Comparison of ENCODE assay signal across 1 cellular context in the genomic region with DNA sequence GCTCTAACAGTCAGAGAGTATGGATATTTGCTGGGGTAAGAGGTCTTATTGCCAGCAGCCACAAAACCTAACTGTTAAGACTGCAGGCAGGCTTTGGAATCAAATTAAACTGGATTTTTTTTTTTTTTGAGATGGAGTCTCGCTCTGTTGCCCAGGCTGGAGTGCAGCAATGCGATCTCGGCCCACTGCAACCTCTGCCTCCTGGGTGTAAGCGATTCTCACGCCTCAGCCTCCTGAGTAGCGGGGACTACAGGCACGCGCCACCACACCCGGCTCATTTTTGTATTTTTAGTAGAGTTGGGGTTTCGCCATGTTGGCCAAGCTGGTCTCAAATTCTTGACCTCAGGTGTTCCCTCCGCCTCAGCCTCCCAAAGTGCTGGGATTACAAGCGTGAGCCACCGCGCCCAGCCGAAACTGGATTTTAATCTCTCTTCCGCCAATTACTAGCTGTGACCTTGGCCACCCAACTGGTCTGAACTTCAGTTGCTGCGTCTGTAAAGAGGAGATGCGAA.
TF ChIP-seq lines count a peak whose summit lies in the region.

No MANE protein-coding gene starts in this region.

TF ChIP-seq in SK-N-SH, 30 proteins besides CTCF, POLR2A, EP300 and RAD21 (continued from another document):
- TF ChIP-seq POLR2AphosphoS5 (IDR thresholded peaks at IDR 0.05; ENCODE audit: low read depth, low read length) = no peak
- TF ChIP-seq, protein P1, sequence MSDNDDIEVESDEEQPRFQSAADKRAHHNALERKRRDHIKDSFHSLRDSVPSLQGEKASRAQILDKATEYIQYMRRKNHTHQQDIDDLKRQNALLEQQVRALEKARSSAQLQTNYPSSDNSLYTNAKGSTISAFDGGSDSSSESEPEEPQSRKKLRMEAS (IDR thresholded peaks at IDR 0.05; ENCODE audit: low read depth) = no peak
- TF ChIP-seq FOSL2 (IDR thresholded peaks at IDR 0.05; ENCODE audit: borderline replicate concordance, low read depth) = no peak
- TF ChIP-seq, protein P2, sequence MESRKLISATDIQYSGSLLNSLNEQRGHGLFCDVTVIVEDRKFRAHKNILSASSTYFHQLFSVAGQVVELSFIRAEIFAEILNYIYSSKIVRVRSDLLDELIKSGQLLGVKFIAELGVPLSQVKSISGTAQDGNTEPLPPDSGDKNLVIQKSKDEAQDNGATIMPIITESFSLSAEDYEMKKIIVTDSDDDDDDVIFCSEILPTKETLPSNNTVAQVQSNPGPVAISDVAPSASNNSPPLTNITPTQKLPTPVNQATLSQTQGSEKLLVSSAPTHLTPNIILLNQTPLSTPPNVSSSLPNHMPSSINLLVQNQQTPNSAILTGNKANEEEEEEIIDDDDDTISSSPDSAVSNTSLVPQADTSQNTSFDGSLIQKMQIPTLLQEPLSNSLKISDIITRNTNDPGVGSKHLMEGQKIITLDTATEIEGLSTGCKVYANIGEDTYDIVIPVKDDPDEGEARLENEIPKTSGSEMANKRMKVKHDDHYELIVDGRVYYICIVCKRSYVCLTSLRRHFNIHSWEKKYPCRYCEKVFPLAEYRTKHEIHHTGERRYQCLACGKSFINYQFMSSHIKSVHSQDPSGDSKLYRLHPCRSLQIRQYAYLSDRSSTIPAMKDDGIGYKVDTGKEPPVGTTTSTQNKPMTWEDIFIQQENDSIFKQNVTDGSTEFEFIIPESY (IDR thresholded peaks at IDR 0.05; ENCODE audit: borderline replicate concordance, low read depth) = no peak
- TF ChIP-seq RFX5 (IDR thresholded peaks at IDR 0.05; ENCODE audit: low read length) = no peak
- no peak for TF ChIP-seq RXRA (IDR thresholded peaks at IDR 0.05; ENCODE audit: borderline replicate concordance, low read depth)
